Comparison of ENCODE assay signal across 12 cellular contexts in the genomic region with DNA sequence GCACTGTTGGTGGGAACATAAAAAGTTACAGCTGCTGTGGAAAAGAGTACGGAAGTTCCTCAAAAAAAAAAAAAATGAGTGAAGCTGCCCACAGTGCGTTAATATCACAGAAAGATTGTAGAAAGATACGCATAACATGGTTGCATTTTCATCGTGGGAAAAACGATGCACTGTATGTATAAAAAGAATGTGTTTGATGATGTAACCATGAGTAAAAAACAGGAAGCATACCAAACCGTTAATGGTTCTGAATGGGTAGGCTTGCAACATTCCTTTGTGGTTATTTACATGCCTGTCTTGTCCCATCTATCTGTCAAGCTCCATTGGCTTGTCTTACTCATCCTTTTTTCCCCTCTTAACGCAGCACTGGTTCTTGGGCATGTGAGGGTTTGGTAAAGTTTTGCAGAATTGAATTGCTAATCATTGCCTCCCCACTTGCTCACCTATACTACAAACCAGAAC. TPM values are rescaled to one million over a fixed set of nuclear protein-coding genes. Genes with fewer than 3 reads are reported as not detected.
DNase-seq lines count a peak whose midpoint lies in the region; ATAC-seq, FAIRE-seq and TF ChIP-seq lines count a peak whose summit lies in the region.
"Had no signal": no experiment of that assay in that cellular context is flagged by ENCODE, and none has a peak within 500 bp of the region (broad histone marks: within the 10 kb centered on the region; RNA-seq: fewer than 3 reads in every experiment).

No MANE protein-coding gene starts in this region.

- no peak overlapping the region for H3K4me3 ChIP-seq in GM23338
- H3K4me3 ChIP-seq in epithelial cell of proximal tubule (ENCODE audit: low read depth, low read length), result no peak overlapping the region
- no peak overlapping the region for H3K4me3 ChIP-seq in smooth muscle cell
- no peak overlapping the region for H3K4me3 ChIP-seq in WERI-Rb-1 (ENCODE audit: low read depth, low read length)
- H3K4me3 ChIP-seq in transverse colon, result no peak overlapping the region

- peak; percentile 98 for FAIRE-seq in RCC 7860 (lab: Jason Lieb, UNC)
- FAIRE-seq: GM12891 had no signal

- H3K27me3 ChIP-seq in GM23338 (ENCODE audit: insufficient read depth) (no peaks in the 10 kb centered on the region), smooth muscle cell (ENCODE audit: low read depth) (no peaks in the 10 kb centered on the region), WERI-Rb-1 (ENCODE audit: insufficient read depth, low read depth, severe bottlenecking) (no peaks in the 10 kb centered on the region), transverse colon (no peaks in the 10 kb centered on the region)

- H3K79me2 ChIP-seq in GM23338 (replicated peaks; ENCODE audit: insufficient read depth), result no peaks in the 10 kb centered on the region
- no peaks in the 10 kb centered on the region for H3K79me2 ChIP-seq in smooth muscle cell (ENCODE audit: low read depth)

- H3K4me1 Mint-ChIP-seq in GM23338, result no peaks in the 10 kb centered on the region
- H3K4me1 Mint-ChIP-seq in activated naive CD8-positive, alpha-beta T cell treated with anti-CD3 and anti-CD28 coated beads, Interleukin-2, amount 50 U/mL, for 24 hours, result no peaks in the 10 kb centered on the region
- H3K4me1 Mint-ChIP-seq: memory B cell had no signal

- peaks cover 9% of the 10 kb centered on the region; the same call in 2 of the 3 replicates for H3K36me3 Mint-ChIP-seq in GM23338 (ENCODE audit: low read depth)
- H3K36me3 Mint-ChIP-seq in activated naive CD8-positive, alpha-beta T cell treated with anti-CD3 and anti-CD28 coated beads, Interleukin-2, amount 50 U/mL, for 24 hours (ENCODE audit: low read depth), result no peaks in the 10 kb centered on the region
- H3K36me3 Mint-ChIP-seq: memory B cell had no signal

- H4K20me1 ChIP-seq in GM23338 (replicated peaks; ENCODE audit: insufficient read depth) (no peaks in the 10 kb centered on the region), smooth muscle cell (ENCODE audit: low read depth) (no peaks in the 10 kb centered on the region)

- intact Hi-C loops in transverse colon (cut with DNase I; ENCODE audit: low total_unique reads), result loop anchor here (5.0 kb wide), 1 partner anchor 110 kb away; no protein-coding TSS in a partner anchor

- no peak overlapping the region for H3K4me3 Mint-ChIP-seq in GM23338
- H3K4me3 Mint-ChIP-seq in activated naive CD8-positive, alpha-beta T cell treated with anti-CD3 and anti-CD28 coated beads, Interleukin-2, amount 50 U/mL, for 24 hours, result no peak overlapping the region
- H3K4me3 Mint-ChIP-seq: memory B cell had no signal

- no peaks in the 10 kb centered on the region for H3K9me3 ChIP-seq in smooth muscle cell (replicated peaks; ENCODE audit: low read depth)
- no peaks in the 10 kb centered on the region for H3K9me3 ChIP-seq in WERI-Rb-1 (ENCODE audit: severe bottlenecking)
- no peaks in the 10 kb centered on the region for H3K9me3 ChIP-seq in transverse colon

- no peak overlapping the region for H3K4me2 ChIP-seq in GM23338
- H3K4me2 ChIP-seq in smooth muscle cell, result peak overlapping the region; percentile 47

- H3K4me1 ChIP-seq in GM23338 (ENCODE audit: insufficient read depth) (0 out of 2 replicates have a peak, but pooled peaks cover 4% of the 10 kb centered on the region), smooth muscle cell (ENCODE audit: low read depth) (peaks cover 4% of the 10 kb centered on the region), transverse colon (peaks cover 0 to 10% (median 7%) of the 10 kb centered on the region in 4 donors)

- no peaks in the 10 kb centered on the region for H3K9me2 ChIP-seq in GM23338 (ENCODE audit: insufficient read depth)

- no peak overlapping the region for H3K27ac Mint-ChIP-seq in GM23338
- no peak overlapping the region for H3K27ac Mint-ChIP-seq in activated naive CD8-positive, alpha-beta T cell treated with anti-CD3 and anti-CD28 coated beads, Interleukin-2, amount 50 U/mL, for 24 hours
- H3K27ac Mint-ChIP-seq: memory B cell had no signal

- H3K9me3 Mint-ChIP-seq in GM23338, result peaks cover 10% of the 10 kb centered on the region
- no peaks in the 10 kb centered on the region for H3K9me3 Mint-ChIP-seq in activated naive CD8-positive, alpha-beta T cell treated with anti-CD3 and anti-CD28 coated beads, Interleukin-2, amount 50 U/mL, for 24 hours
- H3K9me3 Mint-ChIP-seq: memory B cell had no signal

- no peak for TF ChIP-seq EP300 in transverse colon (IDR thresholded peaks at IDR 0.05; ENCODE audit: low read depth)

- in situ Hi-C loops in transverse colon (cut with MboI; ENCODE audit: low pct_ligation_motif_present in 1 of 4, low pct_unique_long_range_greater_than_20kb in 1 of 4, low sequenced_read_pairs in 3 of 4), result loop anchor here in 3 of 4 donors (10.0 to 25.0 kb wide), 4 partner anchors 105 to 247 kb away; no protein-coding TSS in a partner anchor

- DNase-seq in GM23338 (ENCODE audit: low spot score) (peak; percentile 9), RCC 7860 (ENCODE audit: low spot score) (peak; percentile 99), epithelial cell of proximal tubule (ENCODE audit: low read depth) (peak; percentile 99), smooth muscle cell (lab: John Stamatoyannopoulos, UW; ENCODE audit: unreplicated experiment) (no peak), WERI-Rb-1 (no peak), transverse colon (no peak)
- DNase-seq in activated naive CD8-positive, alpha-beta T cell treated with anti-CD3 and anti-CD28 coated beads, Interleukin-2, amount 50 U/mL, for 24 hours, result no peak
- DNase-seq: activated CD8-positive, alpha-beta memory T cell treated with anti-CD3 and anti-CD28 coated beads, Interleukin-2, amount 50 U/mL, for 48 hours; GOT3; RPMI8226 had no signal

- no peaks in the 10 kb centered on the region for H3F3A ChIP-seq in GM23338 (replicated peaks; ENCODE audit: low read depth)
- H3F3A ChIP-seq in smooth muscle cell (ENCODE audit: low read depth), result peaks cover 14% of the 10 kb centered on the region

- TF ChIP-seq CTCF in GM23338 (conservative IDR thresholded peaks at IDR 0.05; ENCODE audit: low read depth in 2 of 2) (no peak), epithelial cell of proximal tubule (conservative IDR thresholded peaks at IDR 0.05; ENCODE audit: low read depth, low read length) (no peak), smooth muscle cell (IDR thresholded peaks at IDR 0.05; ENCODE audit: borderline replicate concordance, insufficient read depth, poor library complexity, severe bottlenecking) (no peak), WERI-Rb-1 (IDR thresholded peaks at IDR 0.05; ENCODE audit: low read depth, low read length) (no peak), transverse colon (IDR thresholded peaks at IDR 0.05) (no peak)

- 16% methylated on average over 7 of the region's 7 CpGs for WGBS in smooth muscle cell (ENCODE audit: low lambda C conversion rate)
- WGBS in transverse colon (ENCODE audit: low coverage in 1 of 2), 2 donors, result 59 to 61% methylated on average over 7 of the region's 7 CpGs

- no peaks in the 10 kb centered on the region for H3K27me3 Mint-ChIP-seq in GM23338 (ENCODE audit: insufficient read depth, low read depth, poor library complexity)
- no peaks in the 10 kb centered on the region for H3K27me3 Mint-ChIP-seq in activated naive CD8-positive, alpha-beta T cell treated with anti-CD3 and anti-CD28 coated beads, Interleukin-2, amount 50 U/mL, for 24 hours

- no peaks in the 10 kb centered on the region for H3K36me3 ChIP-seq in GM23338 (ENCODE audit: insufficient read depth)
- H3K36me3 ChIP-seq in smooth muscle cell (ENCODE audit: low read depth), result no peaks in the 10 kb centered on the region
- no peaks in the 10 kb centered on the region for H3K36me3 ChIP-seq in WERI-Rb-1
- no peaks in the 10 kb centered on the region for H3K36me3 ChIP-seq in transverse colon

- no peak for ATAC-seq in GM23338
- ATAC-seq in activated naive CD8-positive, alpha-beta T cell treated with anti-CD3 and anti-CD28 coated beads, Interleukin-2, amount 50 U/mL, for 24 hours, result no peak

- TF ChIP-seq POLR2A in transverse colon (IDR thresholded peaks at IDR 0.05), result no peak

- H3K27ac ChIP-seq in GM23338 (ENCODE audit: low read depth) (no peak overlapping the region), smooth muscle cell (ENCODE audit: low read depth) (peak overlapping the region; percentile 88), WERI-Rb-1 (no peak overlapping the region), transverse colon (no peak overlapping the region)

- H3K9ac ChIP-seq in smooth muscle cell (ENCODE audit: low read depth), result peak overlapping the region; percentile 61

- H2AFZ ChIP-seq in GM23338, result no peak overlapping the region
- peak overlapping the region; percentile 7 for H2AFZ ChIP-seq in smooth muscle cell (ENCODE audit: low read depth)

TF ChIP-seq in GM23338, 12 proteins besides CTCF, POLR2A, EP300 and RAD21 (continues in another document):
- TF ChIP-seq POLR2AphosphoS5 (IDR thresholded peaks at IDR 0.05; ENCODE audit: low read depth) (no peak), JUNB (IDR thresholded peaks at IDR 0.05; ENCODE audit: unreplicated experiment) (no peak), EZH2 (IDR thresholded peaks at IDR 0.05; ENCODE audit: low read depth, unreplicated experiment) (no peak)

RNA-seq across cellular contexts. Expression of gene DKK3, which starts 33.8 kb away (rescaled TPM):
- 31.1 and 42.2 TPM in 2 replicates for total RNA-seq in GM23338 (2014; rRNA removed; shearing (Covaris generic))
- 14.8 and 16.8 TPM in 2 replicates for polyA plus RNA-seq in GM23338 (2016; fragmentation: Nextera tagmentation; extraction: Ambion mirVana)
- total RNA-seq in epithelial cell of proximal tubule, result 54.5 and 133 TPM in 2 replicates
- total RNA-seq in smooth muscle cell, result 112 and 113 TPM in 2 replicates
- polyA plus RNA-seq in smooth muscle cell, result 100 and 105 TPM in 2 replicates
- total RNA-seq in transverse colon, result 100 to 1,000 TPM in 1 of 4 donors, 10 to 100 TPM in 3; 27.2 to 181 (median 40.1) TPM

Comparison
In these comparisons a context has a peak if more than half of its experiments do, and no peak if none do; other contexts are left out.
1. DNase-seq: peak in GM23338 (single experiment), RCC 7860 (single experiment) and epithelial cell of proximal tubule (single experiment); none in smooth muscle cell (single experiment), WERI-Rb-1 (single experiment), activated naive CD8-positive, alpha-beta T cell treated with anti-CD3 and anti-CD28 coated beads, Interleukin-2, amount 50 U/mL, for 24 hours (single experiment) and transverse colon (single experiment).